In the genomic region with DNA sequence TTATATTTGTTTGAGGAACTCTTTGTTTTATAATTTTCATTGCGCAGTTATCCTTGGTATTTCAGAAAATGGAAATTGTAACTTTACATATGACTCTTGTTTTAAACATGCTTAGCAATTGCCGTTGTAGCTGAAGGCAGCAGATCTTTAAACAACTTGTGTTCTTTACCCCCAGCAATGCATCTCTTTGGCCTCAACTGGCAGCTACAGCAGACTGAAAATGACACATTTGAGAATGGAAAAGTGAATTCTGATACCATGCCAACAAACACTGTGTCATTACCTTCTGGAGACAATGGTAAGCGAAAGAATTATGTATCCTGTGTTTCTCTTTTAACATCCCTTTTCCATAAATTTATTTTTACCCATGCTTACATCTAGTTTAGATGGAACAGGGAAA, we compare ENCODE assay signal across 28 cellular contexts.
DNase-seq lines count a peak whose midpoint lies in the region; ATAC-seq and TF ChIP-seq lines count a peak whose summit lies in the region.
"Had no signal": no experiment of that assay in that cellular context is flagged by ENCODE, and none has a peak within 500 bp of the region (broad histone marks: within the 10 kb centered on the region; RNA-seq: fewer than 3 reads in every experiment).

No MANE protein-coding gene starts in this region.

- H3K27ac ChIP-seq in osteoblast (ENCODE audit: low read depth, low read length): no peak overlapping the region
- H3K27ac ChIP-seq: BLaER1 treated with 17β-estradiol and CSF1 and Interleukin-3, amounts not matched to agents 10 nM and 100 nM; KMS-11; pancreas; right atrium auricular region; suprapubic skin had no signal

- no peak overlapping the region for H3K4me2 ChIP-seq in osteoblast (ENCODE audit: insufficient read depth, low read length)
- H3K4me2 ChIP-seq: BLaER1 treated with 17β-estradiol and CSF1 and Interleukin-3, amounts not matched to agents 10 nM and 100 nM; KMS-11 had no signal

- H3K79me2 ChIP-seq in osteoblast (ENCODE audit: insufficient read depth, low read length): no peaks in the 10 kb centered on the region

- H3K4me1 ChIP-seq in adipocyte (ENCODE audit: control insufficient read depth, insufficient read depth, low read length) (peaks cover 13% of the 10 kb centered on the region), osteoblast (ENCODE audit: insufficient read depth, low read length) (peaks cover 3% of the 10 kb centered on the region)
- H3K4me1 ChIP-seq: pancreas, right atrium auricular region, suprapubic skin had no signal

- no peak overlapping the region for H3K9ac ChIP-seq in adipocyte (ENCODE audit: low read length)
- H3K9ac ChIP-seq: BLaER1 treated with 17β-estradiol and CSF1 and Interleukin-3, amounts not matched to agents 10 nM and 100 nM; KMS-11 had no signal

- peak; percentile 11 for DNase-seq in EL
- DNase-seq in adipocyte (ENCODE audit: low read depth): peak; percentile 7
- DNase-seq in fibroblast of mammary gland (ENCODE audit: low read depth): peak; percentile 31
- peak; percentile 72 for DNase-seq in osteoblast (ENCODE audit: insufficient read length, low spot score, missing footprints)
- no peak for DNase-seq in HCEC 1CT
- DNase-seq in DMS153 (lab: John Stamatoyannopoulos, UW): no peak
- no peak for DNase-seq in erythroblast (lab: John Stamatoyannopoulos, UW)
- DNase-seq: ACHN; activated CD4-positive, alpha-beta T cell treated with anti-CD3 and anti-CD28 coated beads, Interleukin-2, amount 10 ng/mL, durations not matched to agents 7 days and 5 days; activated naive CD4-positive, alpha-beta T cell treated with anti-CD3 and anti-CD28 coated beads for 36 hours; amniotic stem cell; COR-L47; DMS79; hypothalamus; natural killer cell; NCI-H2029; NCI-H226; NCI-H774; pancreas; stimulated activated CD4-positive, alpha-beta T cell treated with anti-CD3 and anti-CD28 coated beads, Interleukin-12 subunit alpha, Interleukin-12 subunit beta, amount 100 ng/mL, for 4 hours; stimulated activated CD4-positive, alpha-beta T cell treated with anti-CD3 and anti-CD28 coated beads, Interleukin-4, amount 100 ng/mL, for 24 hours; stimulated activated naive B cell treated with anti-CD40 and anti-IgM and Interleukin-4, amounts not matched to agents 10 μg/mL and 1 μg/mL and 100 μg/mL, for 72 hours; T-helper 9 cell had no signal

- no peak for ATAC-seq in HG03108 (IDR thresholded peaks at IDR 0.05; ENCODE audit: unreplicated experiment)
- ATAC-seq: natural killer cell; pancreas; stimulated activated naive B cell treated with anti-CD40 and anti-IgM and Interleukin-4, amounts not matched to agents 10 μg/mL and 1 μg/mL and 100 μg/mL, for 72 hours had no signal

- TF ChIP-seq POLR2A in erythroblast (IDR thresholded peaks at IDR 0.05; ENCODE audit: low read length): no peak

- no peaks in the 10 kb centered on the region for H4K20me1 ChIP-seq in osteoblast (ENCODE audit: insufficient read depth, low read length)
- H4K20me1 ChIP-seq: BLaER1 treated with 17β-estradiol and CSF1 and Interleukin-3, amounts not matched to agents 10 nM and 100 nM had no signal

- H3K36me3 ChIP-seq in adipocyte (ENCODE audit: control insufficient read depth, insufficient read depth, low read length, severe bottlenecking) (peaks cover 10% of the 10 kb centered on the region), osteoblast (ENCODE audit: insufficient read depth, low read length) (no peaks in the 10 kb centered on the region)
- H3K36me3 ChIP-seq: BLaER1 treated with 17β-estradiol and CSF1 and Interleukin-3, amounts not matched to agents 10 nM and 100 nM; pancreas; right atrium auricular region; suprapubic skin had no signal

- H3K27me3 ChIP-seq in adipocyte (replicated peaks; ENCODE audit: control insufficient read depth, insufficient read depth, low read length) (no peaks in the 10 kb centered on the region), osteoblast (ENCODE audit: insufficient read depth, low read length) (no peaks in the 10 kb centered on the region)
- H3K27me3 ChIP-seq: BLaER1 treated with 17β-estradiol and CSF1 and Interleukin-3, amounts not matched to agents 10 nM and 100 nM; pancreas; right atrium auricular region; suprapubic skin had no signal

- H3K9me3 ChIP-seq in adipocyte (ENCODE audit: control insufficient read depth, low read length): no peaks in the 10 kb centered on the region
- no peaks in the 10 kb centered on the region for H3K9me3 ChIP-seq in osteoblast (ENCODE audit: low read depth, low read length)
- H3K9me3 ChIP-seq: BLaER1 treated with 17β-estradiol and CSF1 and Interleukin-3, amounts not matched to agents 10 nM and 100 nM; pancreas; right atrium auricular region; suprapubic skin had no signal

- H3K4me3 ChIP-seq in adipocyte (ENCODE audit: low read length) (no peak overlapping the region), fibroblast of mammary gland (ENCODE audit: control insufficient read depth, low read depth, low read length) (no peak overlapping the region), osteoblast (ENCODE audit: insufficient read depth, low read length) (no peak overlapping the region)
- H3K4me3 ChIP-seq: BLaER1 treated with 17β-estradiol and CSF1 and Interleukin-3, amounts not matched to agents 10 nM and 100 nM; pancreas; right atrium auricular region; suprapubic skin had no signal

- TF ChIP-seq CTCF in fibroblast of mammary gland (conservative IDR thresholded peaks at IDR 0.05; ENCODE audit: control insufficient read depth, insufficient read depth, low read depth, low read length) (no peak), osteoblast (IDR thresholded peaks at IDR 0.05; ENCODE audit: extremely low read depth, low read depth, low read length) (no peak)

- no peak overlapping the region for H2AFZ ChIP-seq in osteoblast (ENCODE audit: low read length)

Comparison
In these comparisons a context has a peak if more than half of its experiments do, and no peak if none do; other contexts are left out.
1. DNase-seq: peak in EL (single experiment), adipocyte (single experiment), fibroblast of mammary gland (single experiment) and osteoblast (single experiment); none in HCEC 1CT (single experiment), DMS153 (single experiment) and erythroblast (0 of 2).